Comparison of ENCODE assay signal across 2 cellular contexts in genomic region chr16:86558355-86559193, GRCh38.
TF ChIP-seq lines count a peak whose summit lies in the region.

No MANE protein-coding gene starts in this region.

TF ChIP-seq in K562, 482 proteins besides CTCF, POLR2A, EP300 and RAD21:
- TF ChIP-seq, protein P1, sequence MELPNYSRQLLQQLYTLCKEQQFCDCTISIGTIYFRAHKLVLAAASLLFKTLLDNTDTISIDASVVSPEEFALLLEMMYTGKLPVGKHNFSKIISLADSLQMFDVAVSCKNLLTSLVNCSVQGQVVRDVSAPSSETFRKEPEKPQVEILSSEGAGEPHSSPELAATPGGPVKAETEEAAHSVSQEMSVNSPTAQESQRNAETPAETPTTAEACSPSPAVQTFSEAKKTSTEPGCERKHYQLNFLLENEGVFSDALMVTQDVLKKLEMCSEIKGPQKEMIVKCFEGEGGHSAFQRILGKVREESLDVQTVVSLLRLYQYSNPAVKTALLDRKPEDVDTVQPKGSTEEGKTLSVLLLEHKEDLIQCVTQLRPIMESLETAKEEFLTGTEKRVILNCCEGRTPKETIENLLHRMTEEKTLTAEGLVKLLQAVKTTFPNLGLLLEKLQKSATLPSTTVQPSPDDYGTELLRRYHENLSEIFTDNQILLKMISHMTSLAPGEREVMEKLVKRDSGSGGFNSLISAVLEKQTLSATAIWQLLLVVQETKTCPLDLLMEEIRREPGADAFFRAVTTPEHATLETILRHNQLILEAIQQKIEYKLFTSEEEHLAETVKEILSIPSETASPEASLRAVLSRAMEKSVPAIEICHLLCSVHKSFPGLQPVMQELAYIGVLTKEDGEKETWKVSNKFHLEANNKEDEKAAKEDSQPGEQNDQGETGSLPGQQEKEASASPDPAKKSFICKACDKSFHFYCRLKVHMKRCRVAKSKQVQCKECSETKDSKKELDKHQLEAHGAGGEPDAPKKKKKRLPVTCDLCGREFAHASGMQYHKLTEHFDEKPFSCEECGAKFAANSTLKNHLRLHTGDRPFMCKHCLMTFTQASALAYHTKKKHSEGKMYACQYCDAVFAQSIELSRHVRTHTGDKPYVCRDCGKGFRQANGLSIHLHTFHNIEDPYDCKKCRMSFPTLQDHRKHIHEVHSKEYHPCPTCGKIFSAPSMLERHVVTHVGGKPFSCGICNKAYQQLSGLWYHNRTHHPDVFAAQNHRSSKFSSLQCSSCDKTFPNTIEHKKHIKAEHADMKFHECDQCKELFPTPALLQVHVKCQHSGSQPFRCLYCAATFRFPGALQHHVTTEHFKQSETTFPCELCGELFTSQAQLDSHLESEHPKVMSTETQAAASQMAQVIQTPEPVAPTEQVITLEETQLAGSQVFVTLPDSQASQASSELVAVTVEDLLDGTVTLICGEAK (IDR thresholded peaks at IDR 0.05): peak; percentile 56
- TF ChIP-seq, protein P1 (CRISPR knock-in tag; IDR thresholded peaks at IDR 0.05): no peak
- TF ChIP-seq TARDBP (IDR thresholded peaks at IDR 0.05) (no peak), THRA (IDR thresholded peaks at IDR 0.05) (no peak), ZNF239 (CRISPR knock-in tag; IDR thresholded peaks at IDR 0.05) (no peak), BRD9 (IDR thresholded peaks at IDR 0.05; ENCODE audit: low read depth, partially characterized antibody) (no peak)
- TF ChIP-seq, protein P2, sequence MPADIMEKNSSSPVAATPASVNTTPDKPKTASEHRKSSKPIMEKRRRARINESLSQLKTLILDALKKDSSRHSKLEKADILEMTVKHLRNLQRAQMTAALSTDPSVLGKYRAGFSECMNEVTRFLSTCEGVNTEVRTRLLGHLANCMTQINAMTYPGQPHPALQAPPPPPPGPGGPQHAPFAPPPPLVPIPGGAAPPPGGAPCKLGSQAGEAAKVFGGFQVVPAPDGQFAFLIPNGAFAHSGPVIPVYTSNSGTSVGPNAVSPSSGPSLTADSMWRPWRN (IDR thresholded peaks at IDR 0.05; ENCODE audit: low read depth): no peak
- TF ChIP-seq, protein P3, sequence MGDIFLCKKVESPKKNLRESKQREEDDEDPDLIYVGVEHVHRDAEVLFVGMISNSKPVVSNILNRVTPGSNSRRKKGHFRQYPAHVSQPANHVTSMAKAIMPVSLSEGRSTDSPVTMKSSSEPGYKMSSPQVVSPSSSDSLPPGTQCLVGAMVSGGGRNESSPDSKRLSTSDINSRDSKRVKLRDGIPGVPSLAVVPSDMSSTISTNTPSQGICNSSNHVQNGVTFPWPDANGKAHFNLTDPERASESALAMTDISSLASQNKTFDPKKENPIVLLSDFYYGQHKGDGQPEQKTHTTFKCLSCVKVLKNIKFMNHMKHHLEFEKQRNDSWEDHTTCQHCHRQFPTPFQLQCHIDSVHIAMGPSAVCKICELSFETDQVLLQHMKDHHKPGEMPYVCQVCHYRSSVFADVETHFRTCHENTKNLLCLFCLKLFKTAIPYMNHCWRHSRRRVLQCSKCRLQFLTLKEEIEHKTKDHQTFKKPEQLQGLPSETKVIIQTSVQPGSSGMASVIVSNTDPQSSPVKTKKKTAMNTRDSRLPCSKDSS (IDR thresholded peaks at IDR 0.05; ENCODE audit: low read depth, partially characterized antibody): no peak

TF ChIP-seq in GM12891, 5 proteins besides CTCF, POLR2A, EP300 and RAD21:
- TF ChIP-seq POU2F2 (IDR thresholded peaks at IDR 0.05; ENCODE audit: low read depth, low read length): no peak
- no peak for TF ChIP-seq POLR2AphosphoS5 (IDR thresholded peaks at IDR 0.05; ENCODE audit: low read depth, low read length)
- no peak for TF ChIP-seq SPI1 (IDR thresholded peaks at IDR 0.05; ENCODE audit: low read depth, low read length)
- no peak for TF ChIP-seq TAF1 (IDR thresholded peaks at IDR 0.05; ENCODE audit: low read depth, low read length)
- TF ChIP-seq PAX5 (IDR thresholded peaks at IDR 0.05; ENCODE audit: insufficient read depth, low read length, severe bottlenecking): no peak
TF ChIP-seq in GM12891: peak in this region for 0.
